ENCODE assay signal across 9 cellular contexts in genomic region chr3:138188013-138188352, GRCh38. TPM values are rescaled to one million over a fixed set of nuclear protein-coding genes. Genes with fewer than 3 reads are reported as not detected.
DNase-seq lines count a peak whose midpoint lies in the region; ATAC-seq, FAIRE-seq and TF ChIP-seq lines count a peak whose summit lies in the region.
"Had no signal": no experiment of that assay in that cellular context is flagged by ENCODE, and none has a peak within 500 bp of the region (broad histone marks: within the 10 kb centered on the region; RNA-seq: fewer than 3 reads in every experiment).

No MANE protein-coding gene starts in this region.

- ATAC-seq in right lobe of liver (peak in 3 of 4 donors; percentile 31 to 48 (median 38)), GM19023 (IDR thresholded peaks at IDR 0.05; ENCODE audit: unreplicated experiment) (no peak)

- WGBS in right lobe of liver (ENCODE audit: insufficient coverage, low coverage, low lambda C conversion rate, missing lambda C conversion rate): 0% methylated on average over 10 of the region's 11 CpGs
- WGBS in transverse colon (ENCODE audit: low coverage in 1 of 2), 2 donors: 0% methylated on average over 8 to 10 of the region's 11 CpGs

- TF ChIP-seq POLR2A in NB4 (IDR thresholded peaks at IDR 0.05; ENCODE audit: extremely low read depth, insufficient read length): no peak
- no peak for TF ChIP-seq POLR2A in right lobe of liver (IDR thresholded peaks at IDR 0.05)
- no peak for TF ChIP-seq POLR2A in transverse colon (IDR thresholded peaks at IDR 0.05)

- H3K27me3 ChIP-seq in bronchial epithelial cell (ENCODE audit: control insufficient read depth, insufficient read depth, low read length) (no peaks in the 10 kb centered on the region), right lobe of liver (no peaks in the 10 kb centered on the region), transverse colon (peaks cover 5% of the 10 kb centered on the region)

- H3K4me3 ChIP-seq in NB4 (ENCODE audit: low read depth, low read length) (peak overlapping the region; percentile 93), bronchial epithelial cell (ENCODE audit: low read depth, low read length) (peak overlapping the region; percentile 62), right lobe of liver (peak overlapping the region; percentile 79 to 94 (median 93)), transverse colon (peak overlapping the region; percentile 85 to 87 (median 86))

- no peak for FAIRE-seq in bronchial epithelial cell (lab: Jason Lieb, UNC)
- FAIRE-seq: endometrium had no signal

- in situ Hi-C loops in transverse colon (cut with MboI; ENCODE audit: low pct_ligation_motif_present in 1 of 4, low pct_unique_long_range_greater_than_20kb in 1 of 4, low sequenced_read_pairs in 3 of 4): no loop called here

- TF ChIP-seq CTCF in NB4 (IDR thresholded peaks at IDR 0.05; ENCODE audit: low read depth, low read length): no peak
- no peak for TF ChIP-seq CTCF in bronchial epithelial cell (IDR thresholded peaks at IDR 0.05; ENCODE audit: insufficient read depth, low read length, severe bottlenecking)
- TF ChIP-seq CTCF in right lobe of liver (IDR thresholded peaks at IDR 0.05): no peak
- no peak for TF ChIP-seq CTCF in transverse colon (IDR thresholded peaks at IDR 0.05)

- peaks cover 0 to 7% (median 0%) of the 10 kb centered on the region in 4 donors for H3K4me1 ChIP-seq in right lobe of liver
- peaks cover 10 to 32% (median 28%) of the 10 kb centered on the region in 4 donors for H3K4me1 ChIP-seq in transverse colon

- peak; percentile 74 for TF ChIP-seq EP300 in transverse colon (IDR thresholded peaks at IDR 0.05; ENCODE audit: low read depth)

- intact Hi-C loops in right lobe of liver (cut with DNase I): no loop called here
- intact Hi-C loops in transverse colon (cut with DNase I; ENCODE audit: low total_unique reads): no loop called here

- H3K9me3 ChIP-seq in right lobe of liver: no peaks in the 10 kb centered on the region
- no peaks in the 10 kb centered on the region for H3K9me3 ChIP-seq in transverse colon

- H3K36me3 ChIP-seq in bronchial epithelial cell (ENCODE audit: control insufficient read depth, insufficient read depth, low read length): no peaks in the 10 kb centered on the region
- H3K36me3 ChIP-seq in right lobe of liver: no peaks in the 10 kb centered on the region
- H3K36me3 ChIP-seq in transverse colon: peaks cover 0 to 5% (median 0%) of the 10 kb centered on the region in 4 donors

- DNase-seq in SIG-M5 treated with dmso at 0.1 percent for 504 hours (lab: John Stamatoyannopoulos, UW; ENCODE audit: unreplicated experiment): peak; percentile 42
- no peak for DNase-seq in SIG-M5 (lab: John Stamatoyannopoulos, UW)
- DNase-seq in NB4 (ENCODE audit: low read depth): peak; percentile 67
- DNase-seq in bronchial epithelial cell (ENCODE audit: low read depth): peak; percentile 62
- DNase-seq in right lobe of liver: no peak
- no peak for DNase-seq in transverse colon
- no peak for DNase-seq in NCI-H1436 treated with DMSO at 0.1 percent for 48 hours (lab: John Stamatoyannopoulos, UW)

- H3K27ac ChIP-seq in right lobe of liver (peak overlapping the region; percentile 89 to 94 (median 93)), transverse colon (peak overlapping the region; percentile 96 to 97 (median 97))

RNA-seq across cellular contexts. Expression of gene ARMC8, which starts 0.9 kb away (rescaled TPM):
- total RNA-seq in bronchial epithelial cell (29.5 and 33.0 TPM in 2 replicates), right lobe of liver (10 to 100 TPM; 15.5 to 24.6 (median 18.6) TPM), transverse colon (10 to 100 TPM; 48.1 to 63.8 (median 60.3) TPM)

RNA-seq across cellular contexts. Expression of gene DBR1, which starts 13.3 kb away (rescaled TPM):
- 10.5 and 17.9 TPM in 2 replicates for total RNA-seq in bronchial epithelial cell
- total RNA-seq in right lobe of liver: 1 to 10 TPM; 3.2 to 6.1 (median 4.6) TPM
- 1 to 10 TPM in 3 of 4 donors, not detected in 1; 7.5 to 8.9 (median 7.8) TPM for total RNA-seq in transverse colon

RNA-seq across cellular contexts. Expression of gene A4GNT, which starts 55.8 kb away (rescaled TPM):
- total RNA-seq in bronchial epithelial cell: not detected in 2 replicates
- not detected for total RNA-seq in right lobe of liver
- total RNA-seq in transverse colon: not detected

Comparison
In these comparisons a context has a peak if more than half of its experiments do, and no peak if none do; other contexts are left out.
1. DNase-seq: peak in SIG-M5 treated with dmso at 0.1 percent for 504 hours (single experiment), NB4 (single experiment) and bronchial epithelial cell (single experiment); none in SIG-M5 (single experiment), right lobe of liver (0 of 3), transverse colon (single experiment) and NCI-H1436 treated with DMSO at 0.1 percent for 48 hours (single experiment).
2. Peak in every context shown above with its lines, with median percentiles within 50 percentile points of each other: H3K4me3 ChIP-seq.